Comparison of ENCODE assay signal across 11 cellular contexts in the genomic region with DNA sequence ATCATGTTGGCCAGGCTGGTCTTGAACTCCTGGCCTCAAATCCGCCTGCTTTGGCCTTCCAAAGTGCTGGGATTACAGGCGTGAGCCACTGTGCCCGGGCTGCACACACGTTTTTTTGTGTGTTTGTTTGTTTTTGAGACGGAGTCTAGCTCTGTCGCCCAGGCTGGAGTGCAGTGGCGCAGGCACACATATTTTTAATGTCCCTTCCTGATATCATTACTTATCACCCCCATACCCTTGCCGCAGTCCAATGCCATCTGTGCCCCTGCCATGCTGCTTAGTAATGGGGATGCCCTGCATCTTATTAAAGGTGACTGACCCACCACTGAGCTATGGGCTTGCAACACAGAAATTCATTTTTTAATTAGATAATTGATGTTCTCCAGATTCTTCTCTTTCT.
"Had no signal": no experiment of that assay in that cellular context is flagged by ENCODE, and none has a peak within 500 bp of the region (broad histone marks: within the 10 kb centered on the region; RNA-seq: fewer than 3 reads in every experiment).

No MANE protein-coding gene starts in this region.

- H3K4me1 ChIP-seq: HAP-1 had no signal

- H3K4me3 ChIP-seq: GM23248, GM23338, HAP-1 had no signal

- H3K27ac ChIP-seq: GM23248 had no signal

- ATAC-seq: GM23338, HCT116 had no signal

- FAIRE-seq: H1, H54 had no signal

- H3K9me3 ChIP-seq: HAP-1 had no signal

- H3K36me3 ChIP-seq: HAP-1 had no signal

- DNase-seq: GM23248, GOT3, H7, H9, HCEC 1CT, HFFc6 had no signal

- H3K4me2 ChIP-seq: GM23338 had no signal
